Comparison of ENCODE assay signal across 19 cellular contexts in the genomic region with DNA sequence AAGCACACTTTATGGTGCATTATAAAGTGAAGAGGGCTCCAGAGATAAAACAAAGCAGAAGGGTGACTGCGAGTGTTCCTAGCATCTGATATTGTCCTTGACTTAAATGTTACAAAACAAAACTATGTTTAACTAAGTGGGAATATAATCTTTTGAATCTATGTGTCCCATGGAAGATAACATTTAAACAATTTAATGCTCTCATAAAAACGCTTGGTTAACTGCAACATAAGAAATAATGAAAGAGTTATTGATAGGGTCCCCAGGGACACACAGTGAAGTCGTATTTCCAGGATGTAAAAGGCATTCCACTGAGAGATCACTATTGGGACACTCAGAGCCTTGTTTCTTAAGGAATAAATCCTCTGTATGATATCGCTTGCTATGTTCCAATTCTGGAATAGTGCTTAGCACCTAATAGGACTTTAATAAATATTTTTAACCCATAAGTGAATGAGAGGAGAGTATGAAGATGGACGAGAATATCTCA.
DNase-seq lines count a peak whose midpoint lies in the region; FAIRE-seq and TF ChIP-seq lines count a peak whose summit lies in the region.
"Had no signal": no experiment of that assay in that cellular context is flagged by ENCODE, and none has a peak within 500 bp of the region (broad histone marks: within the 10 kb centered on the region; RNA-seq: fewer than 3 reads in every experiment).

No MANE protein-coding gene starts in this region.

- in situ Hi-C loops in GM23248 (cut with MboI), result no loop called here

- no peak overlapping the region for H3K4me3 Mint-ChIP-seq in osteocyte (ENCODE audit: unreplicated experiment)
- H3K4me3 Mint-ChIP-seq: IgD-negative memory B cell had no signal

- no peaks in the 10 kb centered on the region for H3K9me3 ChIP-seq in A673 (ENCODE audit: low read depth, low read length, poor library complexity, severe bottlenecking)
- H3K9me3 ChIP-seq in HEK293 (ENCODE audit: control insufficient read depth, insufficient read depth, low read depth, low read length), result no peaks in the 10 kb centered on the region
- H3K9me3 ChIP-seq in GM23248 (ENCODE audit: low read depth), result no peaks in the 10 kb centered on the region
- H3K9me3 ChIP-seq: A549, BE2C had no signal

- no peaks in the 10 kb centered on the region for H3K79me2 ChIP-seq in GM23248 (ENCODE audit: insufficient read depth)

- H3K4me1 ChIP-seq in A673 (ENCODE audit: insufficient read depth, low read length, poor library complexity, severe bottlenecking) (no peaks in the 10 kb centered on the region), HEK293 (ENCODE audit: control insufficient read depth, insufficient read depth, low read length) (0 out of 2 replicates have a peak, but pooled peaks cover 3% of the 10 kb centered on the region), GM23248 (ENCODE audit: insufficient read depth) (no peaks in the 10 kb centered on the region)
- H3K4me1 ChIP-seq: A549, BE2C had no signal

- H4K20me1 ChIP-seq in GM23248 (ENCODE audit: insufficient read depth), result no peaks in the 10 kb centered on the region

- H3K9me3 Mint-ChIP-seq in osteocyte (ENCODE audit: unreplicated experiment), result no peaks in the 10 kb centered on the region
- H3K9me3 Mint-ChIP-seq: IgD-negative memory B cell had no signal

- TF ChIP-seq CTCF in A673 (conservative IDR thresholded peaks at IDR 0.05; ENCODE audit: low read depth, low read length) (no peak), HEK293 (tag by site-specific recombination; IDR thresholded peaks at IDR 0.05) (no peak), osteocyte (IDR thresholded peaks at IDR 0.05) (no peak)

- H3K36me3 Mint-ChIP-seq in osteocyte (ENCODE audit: unreplicated experiment), result no peaks in the 10 kb centered on the region

- H3K27ac ChIP-seq in A673 (ENCODE audit: low read depth, low read length, poor library complexity, severe bottlenecking), result no peak overlapping the region
- no peak overlapping the region for H3K27ac ChIP-seq in HEK293 (ENCODE audit: extremely low read depth, low read depth, low read length)
- H3K27ac ChIP-seq in GM23248, result no peak overlapping the region

- peak overlapping the region; percentile 38 for H3K27ac Mint-ChIP-seq in osteocyte (ENCODE audit: unreplicated experiment)
- H3K27ac Mint-ChIP-seq: IgD-negative memory B cell had no signal

- intact Hi-C loops in A673 (cut with micrococcal nuclease; ENCODE audit: unreplicated experiment), result no loop called here

- H3K27me3 ChIP-seq in A673 (replicated peaks; ENCODE audit: insufficient read depth, low read depth, low read length, poor library complexity) (no peaks in the 10 kb centered on the region), GM23248 (replicated peaks; ENCODE audit: insufficient read depth) (no peaks in the 10 kb centered on the region)
- H3K27me3 ChIP-seq: BE2C had no signal

- H3K4me1 Mint-ChIP-seq in osteocyte (ENCODE audit: unreplicated experiment), result peaks cover 4% of the 10 kb centered on the region
- H3K4me1 Mint-ChIP-seq: H9 had no signal

- no peak overlapping the region for H2AFZ ChIP-seq in GM23248

- no peaks in the 10 kb centered on the region for H3K27me3 Mint-ChIP-seq in osteocyte (ENCODE audit: unreplicated experiment)
- H3K27me3 Mint-ChIP-seq: IgD-negative memory B cell had no signal

- H3K4me2 ChIP-seq in GM23248 (ENCODE audit: unreplicated experiment), result no peak overlapping the region
- H3K4me2 ChIP-seq: A549 had no signal

- POLR2A ChIA-PET in A673 (lab: Charles Lee; ENCODE audit: low non-redundant PET), result no interaction called here
- POLR2A ChIA-PET in HEK293 (lab: Yijun Ruan, JAX), result no interaction called here

- 86 to 94% methylated on average over 5 of the region's 5 CpGs for WGBS in GM23248 (ENCODE audit: low coverage in 1 of 2, low lambda C conversion rate in 2 of 2, missing lambda C conversion rate in 2 of 2), 2 experiments

- no peak overlapping the region for H3K4me3 ChIP-seq in A673 (ENCODE audit: low read depth, low read length, poor library complexity, severe bottlenecking)
- no peak overlapping the region for H3K4me3 ChIP-seq in HEK293 (ENCODE audit: low read depth, low read length)
- no peak overlapping the region for H3K4me3 ChIP-seq in GM23248
- H3K4me3 ChIP-seq: A549, GM12878 had no signal

- DNase-seq in A673 (ENCODE audit: low spot score) (peak; percentile 18), osteocyte (ENCODE audit: extremely low spot score, unreplicated experiment) (no peak), GM23248 (no peak), frontal cortex (ENCODE audit: low spot score in 2 of 2) (no peak)
- no peak for DNase-seq in stimulated activated CD4-positive, alpha-beta T cell treated with anti-CD3 and anti-CD28 coated beads, Interleukin-2, amount 100 ng/mL, for 24 hours
- DNase-seq: BE2C, DMS79 treated with DMSO at 0.1 percent for 48 hours, H9, Karpas-422, NCI-H1417 treated with DMSO at 0.1 percent for 48 hours, NCI-H187, NCI-H226, NCI-H510A treated with DMSO at 0.1 percent for 48 hours, NCI-H748 treated with DMSO at 0.1 percent for 48 hours had no signal

- no TSS peak for BruUV-seq in A673 (replicated peaks; lab: Mats Ljungman, UMichigan)

- no peaks in the 10 kb centered on the region for H3K9me2 ChIP-seq in GM23248 (ENCODE audit: insufficient read depth)

- CTCF ChIA-PET in A673 (lab: Charles Lee), result no interaction called here
- CTCF ChIA-PET in HEK293 (lab: Yijun Ruan, JAX), result interaction anchor here (0.6 kb wide), 3 partner anchors 104 to 710 kb away, joined by 3 to 4 read pairs (median 3); no protein-coding TSS in a partner anchor

- no peaks in the 10 kb centered on the region for H3K36me3 ChIP-seq in A673 (ENCODE audit: insufficient read depth, low read length, poor library complexity, severe bottlenecking)
- no peaks in the 10 kb centered on the region for H3K36me3 ChIP-seq in HEK293 (ENCODE audit: control insufficient read depth in 2 of 2, insufficient read depth in 1 of 2, low read length in 2 of 2)
- no peaks in the 10 kb centered on the region for H3K36me3 ChIP-seq in GM23248 (ENCODE audit: low read depth)
- H3K36me3 ChIP-seq: BE2C had no signal

- peak; percentile 86 for FAIRE-seq in endometrium (lab: Jason Lieb, UNC)
- FAIRE-seq in frontal cortex (lab: Jason Lieb, UNC), result no peak
- FAIRE-seq: A549 had no signal

- no peak overlapping the region for H3K9ac ChIP-seq in GM23248

- no peaks in the 10 kb centered on the region; the same call in 1 of the 2 replicates for H3F3A ChIP-seq in GM23248 (ENCODE audit: insufficient read depth)

TF ChIP-seq in HEK293, 187 proteins besides CTCF, POLR2A, EP300 and RAD21:
- TF ChIP-seq ZNF2 (tag by site-specific recombination; IDR thresholded peaks at IDR 0.05), result no peak
- TF ChIP-seq, protein P1, sequence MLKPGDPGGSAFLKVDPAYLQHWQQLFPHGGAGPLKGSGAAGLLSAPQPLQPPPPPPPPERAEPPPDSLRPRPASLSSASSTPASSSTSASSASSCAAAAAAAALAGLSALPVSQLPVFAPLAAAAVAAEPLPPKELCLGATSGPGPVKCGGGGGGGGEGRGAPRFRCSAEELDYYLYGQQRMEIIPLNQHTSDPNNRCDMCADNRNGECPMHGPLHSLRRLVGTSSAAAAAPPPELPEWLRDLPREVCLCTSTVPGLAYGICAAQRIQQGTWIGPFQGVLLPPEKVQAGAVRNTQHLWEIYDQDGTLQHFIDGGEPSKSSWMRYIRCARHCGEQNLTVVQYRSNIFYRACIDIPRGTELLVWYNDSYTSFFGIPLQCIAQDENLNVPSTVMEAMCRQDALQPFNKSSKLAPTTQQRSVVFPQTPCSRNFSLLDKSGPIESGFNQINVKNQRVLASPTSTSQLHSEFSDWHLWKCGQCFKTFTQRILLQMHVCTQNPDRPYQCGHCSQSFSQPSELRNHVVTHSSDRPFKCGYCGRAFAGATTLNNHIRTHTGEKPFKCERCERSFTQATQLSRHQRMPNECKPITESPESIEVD (tag by site-specific recombination; IDR thresholded peaks at IDR 0.05), result 0 out of 2 replicates have a peak, but pooled peaks have one; percentile 28
- 0 out of 2 replicates have a peak, but pooled peaks have one; percentile 21 for TF ChIP-seq OSR2 (tag by site-specific recombination; IDR thresholded peaks at IDR 0.05)
- no peak for TF ChIP-seq KLF7 (tag by site-specific recombination; IDR thresholded peaks at IDR 0.05; ENCODE audit: borderline replicate concordance)
- TF ChIP-seq ZNF133 (tag by site-specific recombination; IDR thresholded peaks at IDR 0.05), result no peak
